Comparison of ENCODE assay signal across 11 cellular contexts in the genomic region with DNA sequence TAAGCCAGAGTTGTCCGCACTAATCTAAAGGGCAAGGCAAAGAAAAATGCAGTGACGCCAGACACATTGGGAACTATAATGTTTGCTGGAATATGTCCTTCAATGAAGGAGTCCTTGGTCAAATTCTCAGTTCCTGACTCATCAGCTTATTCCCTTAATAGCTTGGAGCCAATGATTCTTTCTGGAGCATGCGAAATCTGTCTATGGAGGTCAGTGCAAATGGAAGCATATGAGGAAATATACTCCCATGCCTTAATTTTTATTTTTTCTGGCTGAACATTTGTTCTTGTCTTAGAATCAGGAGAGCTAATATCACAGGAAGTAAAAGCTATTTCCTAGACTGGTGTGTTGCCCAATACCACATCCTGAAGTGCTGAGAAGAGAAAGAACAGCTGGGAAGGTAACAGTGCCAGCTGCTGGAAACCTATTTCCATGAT.
DNase-seq lines count a peak whose midpoint lies in the region; ATAC-seq and TF ChIP-seq lines count a peak whose summit lies in the region.
"Had no signal": no experiment of that assay in that cellular context is flagged by ENCODE, and none has a peak within 500 bp of the region (broad histone marks: within the 10 kb centered on the region; RNA-seq: fewer than 3 reads in every experiment).

No MANE protein-coding gene starts in this region.

- H3K4me3 ChIP-seq in SJCRH30 (no peak overlapping the region), fibroblast of mammary gland (ENCODE audit: control insufficient read depth, low read depth, low read length) (no peak overlapping the region)
- H3K4me3 ChIP-seq: upper lobe of left lung had no signal

- peak; percentile 44 for ATAC-seq in omental fat pad (ENCODE audit: low FRiP score)
- ATAC-seq in HG02678 (IDR thresholded peaks at IDR 0.05; ENCODE audit: unreplicated experiment): no peak
- ATAC-seq in left colon: no peak
- no peak for ATAC-seq in HG02938 (IDR thresholded peaks at IDR 0.05; ENCODE audit: unreplicated experiment)

- no peaks in the 10 kb centered on the region for H3K27me3 ChIP-seq in SJCRH30
- H3K27me3 ChIP-seq: upper lobe of left lung had no signal

- intact Hi-C loops in left colon (cut with DNase I, micrococcal nuclease): no loop called here

- no peaks in the 10 kb centered on the region for H3K9me3 ChIP-seq in SJCRH30 (replicated peaks)
- H3K9me3 ChIP-seq: upper lobe of left lung had no signal

- peak overlapping the region; percentile 69 for H3K27ac ChIP-seq in SJCRH30
- H3K27ac ChIP-seq: C4-2B had no signal

- DNase-seq in DMS153 treated with DMSO at 0.1 percent for 48 hours (lab: John Stamatoyannopoulos, UW; ENCODE audit: unreplicated experiment): peak; percentile 24
- DNase-seq in SJCRH30: peak; percentile 55 to 88
- DNase-seq in fibroblast of mammary gland (ENCODE audit: low read depth): peak; percentile 78
- DNase-seq in omental fat pad (ENCODE audit: low spot score): no peak
- DNase-seq in NCI-H526 (lab: John Stamatoyannopoulos, UW): no peak
- no peak for DNase-seq in left colon
- DNase-seq: erythroblast, upper lobe of left lung had no signal

- H3K4me1 ChIP-seq in SJCRH30: peaks cover 29% of the 10 kb centered on the region

- no peaks in the 10 kb centered on the region for H3K36me3 ChIP-seq in SJCRH30
- H3K36me3 ChIP-seq: upper lobe of left lung had no signal

- TF ChIP-seq CTCF in fibroblast of mammary gland (conservative IDR thresholded peaks at IDR 0.05; ENCODE audit: control insufficient read depth, insufficient read depth, low read depth, low read length) (no peak), omental fat pad (IDR thresholded peaks at IDR 0.05) (no peak)

Comparison
In these comparisons a context has a peak if more than half of its experiments do, and no peak if none do; other contexts are left out.
1. DNase-seq: peak in DMS153 treated with DMSO at 0.1 percent for 48 hours (single experiment), SJCRH30 (2 of 2) and fibroblast of mammary gland (single experiment); none in omental fat pad (single experiment), NCI-H526 (0 of 2) and left colon (0 of 2).